In the genomic region with DNA sequence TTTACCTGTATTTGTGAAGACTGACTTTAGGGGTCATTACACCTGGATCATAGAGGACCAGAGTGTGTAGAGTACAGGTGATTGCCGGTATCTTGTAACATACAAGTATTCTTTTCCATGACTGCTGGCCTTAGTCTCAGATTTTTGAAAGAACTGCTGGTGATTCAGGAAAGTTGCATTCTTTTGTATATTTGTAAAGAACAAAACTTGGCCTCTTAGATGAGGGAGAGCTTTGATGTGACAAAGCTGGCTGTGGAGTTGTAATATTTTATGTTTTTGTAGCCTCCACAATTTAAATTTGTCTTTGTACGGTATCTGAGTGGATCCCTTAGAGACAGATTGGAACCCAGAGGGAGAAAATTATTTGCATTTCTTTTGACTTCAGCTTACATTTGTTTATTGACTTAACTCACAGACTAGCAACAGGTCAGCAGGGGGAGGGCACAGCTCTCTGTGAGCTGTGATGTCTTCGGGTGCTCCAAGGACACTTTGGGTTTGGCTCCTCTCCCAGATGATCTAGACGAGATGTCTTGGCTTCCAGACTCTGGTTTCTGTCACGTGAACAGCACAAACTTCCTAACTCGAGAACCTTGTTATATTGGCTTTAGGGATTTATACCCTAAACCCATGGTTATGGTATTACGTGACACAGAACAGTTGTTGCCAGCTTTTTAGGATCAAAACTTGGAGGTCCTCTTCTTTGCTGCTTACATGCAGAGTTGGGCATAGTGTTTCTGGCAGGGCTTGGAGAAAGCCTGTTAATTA, we compare ENCODE assay signal across 8 cellular contexts.
A peak's percentile ranks its signal among the peaks of the same experiment; 100 is the strongest.
DNase-seq lines count a peak whose midpoint lies in the region; ATAC-seq and TF ChIP-seq lines count a peak whose summit lies in the region.

No MANE protein-coding gene starts in this region.

- TF ChIP-seq CTCF in fibroblast of villous mesenchyme (IDR thresholded peaks at IDR 0.05; ENCODE audit: insufficient read depth, low read depth, low read length) (no peak), gastrocnemius medialis (IDR thresholded peaks at IDR 0.05 in 4 of 5, conservative IDR thresholded peaks at IDR 0.05 in 1 of 5) (no peak)

- H3K36me3 ChIP-seq in gastrocnemius medialis: no peaks in the 10 kb centered on the region

- peak overlapping the region; percentile 60 to 80 (median 70) for H3K27ac ChIP-seq in gastrocnemius medialis

- H3K4me1 ChIP-seq in gastrocnemius medialis: peaks cover 22 to 31% of the 10 kb centered on the region in 2 donors

- ATAC-seq in GM21515 (IDR thresholded peaks at IDR 0.05; ENCODE audit: unreplicated experiment) (peak; percentile 14), gastrocnemius medialis (peak; percentile 87 to 88), HG02588 (IDR thresholded peaks at IDR 0.05; ENCODE audit: unreplicated experiment) (no peak), HG03342 (IDR thresholded peaks at IDR 0.05; ENCODE audit: unreplicated experiment) (no peak), HG02938 (IDR thresholded peaks at IDR 0.05; ENCODE audit: unreplicated experiment) (no peak), GM19455 (IDR thresholded peaks at IDR 0.05; ENCODE audit: unreplicated experiment) (no peak)

- DNase-seq in RPMI8226 (peak; percentile 36), fibroblast of villous mesenchyme (ENCODE audit: low read depth) (peak; percentile 98), gastrocnemius medialis (peak; percentile 63 to 74)

- no peaks in the 10 kb centered on the region for H3K27me3 ChIP-seq in gastrocnemius medialis

- H3K9me3 ChIP-seq in gastrocnemius medialis: no peaks in the 10 kb centered on the region

- intact Hi-C loops in gastrocnemius medialis (cut with DNase I; ENCODE audit: low total_unique reads): no loop called here

- in situ Hi-C loops in gastrocnemius medialis (cut with MboI; ENCODE audit: low sequenced_read_pairs in 4 of 4): no loop called here

- no peak for TF ChIP-seq POLR2A in gastrocnemius medialis (IDR thresholded peaks at IDR 0.05)

- H3K4me3 ChIP-seq in fibroblast of villous mesenchyme (ENCODE audit: low read depth, low read length) (no peak overlapping the region), gastrocnemius medialis (peak overlapping the region in 1 of 4 donors; percentile 9)

Comparison
In these comparisons a context has a peak if more than half of its experiments do, and no peak if none do; other contexts are left out.
1. ATAC-seq: peak in GM21515 (single experiment) and gastrocnemius medialis (2 of 2); none in HG02588 (single experiment), HG03342 (single experiment), HG02938 (single experiment) and GM19455 (single experiment).
2. DNase-seq: peak in every context shown above with its lines; median percentile 98 in fibroblast of villous mesenchyme; 68 in gastrocnemius medialis; 36 in RPMI8226.